Comparison of ENCODE assay signal across 10 cellular contexts in the genomic region with DNA sequence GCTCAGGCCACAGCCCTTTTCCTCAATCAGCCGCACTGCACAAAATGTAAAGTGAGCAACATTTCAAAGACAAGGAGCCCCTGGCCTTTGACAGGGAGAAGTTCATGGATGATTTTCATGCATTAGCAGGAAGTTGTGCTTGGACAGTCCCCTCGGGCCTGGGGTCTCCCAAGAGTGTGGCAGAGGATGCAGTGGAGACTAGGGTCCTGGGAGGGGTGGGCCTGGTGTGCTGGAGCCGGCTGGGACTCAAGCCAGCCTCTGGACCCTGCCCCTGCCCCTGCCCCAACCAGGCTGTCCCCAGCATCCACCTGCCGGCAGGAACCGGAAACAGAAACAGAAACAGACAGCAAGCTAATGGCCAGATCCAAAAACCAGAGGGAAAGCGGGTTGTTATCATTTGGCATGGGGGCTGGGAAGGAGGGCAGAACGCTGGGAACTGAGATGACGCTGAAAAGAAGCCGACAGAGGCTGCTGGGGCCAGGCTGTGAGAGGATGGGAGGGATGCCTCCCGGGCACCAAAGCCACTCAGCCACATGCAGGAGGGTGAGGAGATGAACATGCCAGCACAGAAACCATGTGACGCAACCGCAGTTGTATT. TPM values are rescaled to one million over a fixed set of nuclear protein-coding genes. Genes with fewer than 3 reads are reported as not detected.
DNase-seq lines count a peak whose midpoint lies in the region; ATAC-seq, FAIRE-seq and TF ChIP-seq lines count a peak whose summit lies in the region.
"Had no signal": no experiment of that assay in that cellular context is flagged by ENCODE, and none has a peak within 500 bp of the region (broad histone marks: within the 10 kb centered on the region; RNA-seq: fewer than 3 reads in every experiment).

No MANE protein-coding gene starts in this region.

- H3F3A ChIP-seq in PC-9 (ENCODE audit: insufficient read depth, low read depth), result peaks cover 24% of the 10 kb centered on the region

- no peaks in the 10 kb centered on the region for H3K9me3 ChIP-seq in Caco-2
- H3K9me3 ChIP-seq in PC-9 (ENCODE audit: insufficient read depth, low read depth), result 0 out of 2 replicates have a peak, but pooled peaks cover 4% of the 10 kb centered on the region
- H3K9me3 ChIP-seq: SJSA1 had no signal

- no peak for DNase-seq in Caco-2
- no peak for DNase-seq in PC-9
- DNase-seq in fibroblast of the aortic adventitia (ENCODE audit: low read depth), result no peak
- DNase-seq in posterior vena cava (ENCODE audit: low spot score), result peak; percentile 73
- no peak for DNase-seq in hypothalamus (lab: John Stamatoyannopoulos, UW)
- DNase-seq in NCI-H187 (lab: John Stamatoyannopoulos, UW), result no peak
- no peak for DNase-seq in stimulated activated naive CD8-positive, alpha-beta T cell treated with anti-CD3 and anti-CD28 coated beads, Interleukin-15, amount 100 ng/mL, for 72 hours
- no peak for DNase-seq in HTR-8/SVneo (ENCODE audit: insufficient read length, low spot score)

- H2AFZ ChIP-seq in PC-9, result no peak overlapping the region

- H3K27me3 ChIP-seq in Caco-2 (replicated peaks; ENCODE audit: control insufficient read depth, insufficient read depth, low read length), result no peaks in the 10 kb centered on the region
- H3K27me3 ChIP-seq in PC-9 (ENCODE audit: insufficient read depth, low read depth), result peaks cover 10% of the 10 kb centered on the region; the same call in 1 of the 2 replicates
- H3K27me3 ChIP-seq: dorsolateral prefrontal cortex, SJSA1 had no signal

- H3K79me2 ChIP-seq in PC-9 (ENCODE audit: low read depth), result no peaks in the 10 kb centered on the region

- peaks cover 12% of the 10 kb centered on the region for H3K36me3 Mint-ChIP-seq in Caco-2 (ENCODE audit: insufficient read depth, unreplicated experiment)

- H3K4me1 ChIP-seq in Caco-2 (peaks cover 44% of the 10 kb centered on the region), PC-9 (replicated peaks; ENCODE audit: insufficient read depth) (peaks cover 13% of the 10 kb centered on the region; the same call in 1 of the 2 replicates)

- H3K27ac ChIP-seq in PC-9, result no peak overlapping the region
- H3K27ac ChIP-seq: SJSA1 had no signal

- no peaks in the 10 kb centered on the region for H3K27me3 Mint-ChIP-seq in Caco-2 (ENCODE audit: insufficient read depth, unreplicated experiment)
- H3K27me3 Mint-ChIP-seq in stimulated activated naive CD8-positive, alpha-beta T cell treated with anti-CD3 and anti-CD28 coated beads, Interleukin-15, amount 100 ng/mL, for 72 hours, result peaks cover 53% of the 10 kb centered on the region

- POLR2A ChIA-PET in Caco-2 (lab: Charles Lee) (no interaction called here), PC-9 (lab: Charles Lee; ENCODE audit: unreplicated experiment) (interaction anchor here (0.6 kb wide), 2 partner anchors 47 to 203 kb away, joined by 3 to 6 read pairs; no protein-coding TSS in a partner anchor)

- no peak overlapping the region for H3K4me2 ChIP-seq in PC-9

- H3K36me3 ChIP-seq in Caco-2 (ENCODE audit: control insufficient read depth, insufficient read depth, low read length), result no peaks in the 10 kb centered on the region
- H3K36me3 ChIP-seq in PC-9 (ENCODE audit: low read depth), result no peaks in the 10 kb centered on the region

- peak overlapping the region; percentile 63 for H3K4me3 Mint-ChIP-seq in Caco-2 (ENCODE audit: unreplicated experiment)
- peak overlapping the region in 1 of 2 donors; percentile 21 for H3K4me3 Mint-ChIP-seq in stimulated activated naive CD8-positive, alpha-beta T cell treated with anti-CD3 and anti-CD28 coated beads, Interleukin-15, amount 100 ng/mL, for 72 hours

- ATAC-seq in stimulated activated naive CD8-positive, alpha-beta T cell treated with anti-CD3 and anti-CD28 coated beads, Interleukin-15, amount 100 ng/mL, for 72 hours, result no peak

- H4K20me1 ChIP-seq in PC-9 (ENCODE audit: insufficient read depth), result no peaks in the 10 kb centered on the region

- BruUV-seq in Caco-2 (replicated peaks; lab: Mats Ljungman, UMichigan) (TSS peak; percentile 14), PC-9 (replicated peaks; lab: Mats Ljungman, UMichigan) (TSS peak; percentile 14)

- no peak overlapping the region; the same call in 1 of the 2 replicates for H3K4me3 ChIP-seq in Caco-2 (ENCODE audit: low read depth, low read length)
- no peak overlapping the region for H3K4me3 ChIP-seq in PC-9
- H3K4me3 ChIP-seq in fibroblast of the aortic adventitia (ENCODE audit: low read depth, low read length), result peak overlapping the region; percentile 3
- H3K4me3 ChIP-seq: SJSA1 had no signal

- intact Hi-C loops in Caco-2 (cut with micrococcal nuclease; ENCODE audit: unreplicated experiment), result loop anchor here (5.0 kb wide), 1 partner anchor 366 kb away; no protein-coding TSS in a partner anchor
- intact Hi-C loops in PC-9 (cut with micrococcal nuclease; ENCODE audit: unreplicated experiment), result loop anchor here (2.0 to 5.0 kb wide), 3 partner anchors 35 to 85 kb away; no protein-coding TSS in a partner anchor
- intact Hi-C loops in posterior vena cava (cut with DNase I), result loop anchor here in 1 of 2 donors (5.0 kb wide), 1 partner anchor 44 kb away; no protein-coding TSS in a partner anchor

- FAIRE-seq in HTR-8/SVneo (lab: Jason Lieb, UNC), result no peak

- peak overlapping the region; percentile 65 for H3K27ac Mint-ChIP-seq in Caco-2 (ENCODE audit: unreplicated experiment)
- H3K27ac Mint-ChIP-seq in stimulated activated naive CD8-positive, alpha-beta T cell treated with anti-CD3 and anti-CD28 coated beads, Interleukin-15, amount 100 ng/mL, for 72 hours, result no peak overlapping the region

- no peaks in the 10 kb centered on the region for H3K9me3 Mint-ChIP-seq in Caco-2 (ENCODE audit: unreplicated experiment)
- peaks cover 14 to 16% of the 10 kb centered on the region in 2 donors for H3K9me3 Mint-ChIP-seq in stimulated activated naive CD8-positive, alpha-beta T cell treated with anti-CD3 and anti-CD28 coated beads, Interleukin-15, amount 100 ng/mL, for 72 hours

- CTCF ChIA-PET in Caco-2 (lab: Charles Lee) (no interaction called here), PC-9 (lab: Charles Lee) (no interaction called here)

- no peak for TF ChIP-seq CTCF in Caco-2 (IDR thresholded peaks at IDR 0.05; ENCODE audit: insufficient read depth in 1 of 2, low read depth in 1 of 2, low read length in 1 of 2, severe bottlenecking in 1 of 2, unreplicated experiment in 1 of 2)
- TF ChIP-seq CTCF in PC-9 (conservative IDR thresholded peaks at IDR 0.05), result no peak
- TF ChIP-seq CTCF in fibroblast of the aortic adventitia (IDR thresholded peaks at IDR 0.05; ENCODE audit: insufficient read depth, low read length), result no peak

- peaks cover 21% of the 10 kb centered on the region for H3K4me1 Mint-ChIP-seq in Caco-2 (ENCODE audit: low read depth, unreplicated experiment)
- peaks cover 22% of the 10 kb centered on the region for H3K4me1 Mint-ChIP-seq in stimulated activated naive CD8-positive, alpha-beta T cell treated with anti-CD3 and anti-CD28 coated beads, Interleukin-15, amount 100 ng/mL, for 72 hours

- no peaks in the 10 kb centered on the region for H3K9me2 ChIP-seq in PC-9 (ENCODE audit: insufficient read depth)

RNA-seq across cellular contexts. Expression of gene GAS6, which starts 2.3 kb away (rescaled TPM):
- total RNA-seq in Caco-2 (2022) (29.9 and 34.8 TPM in 2 replicates), PC-9 (2021) (92.9 and 93.8 TPM in 2 replicates), fibroblast of the aortic adventitia (ENCODE audit: low replicate concordance) (33.3 and 45.1 TPM in 2 replicates), posterior vena cava (100 to 1,000 TPM; 201 to 215 TPM)
